Comparison of ENCODE assay signal across 8 cellular contexts in genomic region chr22:43263645-43264514, GRCh38.
A peak's percentile ranks its signal among the peaks of the same experiment; 100 is the strongest.
DNase-seq lines count a peak whose midpoint lies in the region; FAIRE-seq and TF ChIP-seq lines count a peak whose summit lies in the region.

No MANE protein-coding gene starts in this region.

- peak overlapping the region; percentile 31 for H2AFZ ChIP-seq in keratinocyte (ENCODE audit: control insufficient read depth, low read length)

- POLR2A ChIA-PET in AG04450 (lab: Yijun Ruan, JAX), result no interaction called here

- H3K4me3 ChIP-seq in AG04450 (ENCODE audit: low read depth, low read length), result no peak overlapping the region
- no peak overlapping the region for H3K4me3 ChIP-seq in keratinocyte (ENCODE audit: control insufficient read depth in 2 of 3, extremely low read depth in 1 of 3, insufficient read depth in 2 of 3, low read depth in 1 of 3, low read length in 3 of 3)

- H3K9me1 ChIP-seq in keratinocyte (ENCODE audit: control insufficient read depth, extremely low read depth, insufficient read depth, low read length), result no peaks in the 10 kb centered on the region

- H3K27ac ChIP-seq in AG04450 (ENCODE audit: low read depth, low read length) (no peak overlapping the region), keratinocyte (ENCODE audit: control insufficient read depth, insufficient read depth, low read length) (no peak overlapping the region)

- no peaks in the 10 kb centered on the region for H3K79me2 ChIP-seq in keratinocyte (ENCODE audit: control insufficient read depth, insufficient read depth, low read length)

- CTCF ChIA-PET in AG04450 (lab: Charles Lee), result interaction anchor here (0.7 to 1.8 kb wide), 2 partner anchors 10 to 33 kb away, joined by 3 to 7 read pairs; no protein-coding TSS in a partner anchor

- H3K36me3 ChIP-seq in keratinocyte (ENCODE audit: control insufficient read depth in 2 of 2, extremely low read depth in 1 of 2, insufficient read depth in 2 of 2, low read length in 2 of 2), result no peaks in the 10 kb centered on the region

- dilution Hi-C loops in keratinocyte (cut with MboI; ENCODE audit: extremely low pct_ligation_motif_present, low sequenced_read_pairs), result no loop called here

- H3K4me2 ChIP-seq in keratinocyte (ENCODE audit: control insufficient read depth, extremely low read depth, insufficient read depth, low read depth, low read length), result peak overlapping the region; percentile 69

- H3K9ac ChIP-seq in keratinocyte (ENCODE audit: control insufficient read depth, extremely low read depth, insufficient read depth, low read length), result no peak overlapping the region

- peak; percentile 15 for DNase-seq in AG04450 (ENCODE audit: low read depth, low spot score)
- DNase-seq in GM19240 (ENCODE audit: insufficient read length, low spot score), result peak; percentile 82
- peak; percentile 58 for DNase-seq in HPDE6-E6E7 (ENCODE audit: extremely low spot score)
- peak; percentile 83 for DNase-seq in SW480 (ENCODE audit: low spot score)
- DNase-seq in activated naive CD8-positive, alpha-beta T cell treated with anti-CD3 and anti-CD28 coated beads, Interleukin-2, amount 50 U/mL, for 16 hours (ENCODE audit: low read depth, low spot score), result peak; percentile 75
- no peak for DNase-seq in keratinocyte (ENCODE audit: low read depth, low spot score)
- DNase-seq in stimulated activated CD4-positive, alpha-beta T cell treated with anti-CD3 and anti-CD28 coated beads, TNF-alpha, amount 100 ng/mL, for 1 hour (ENCODE audit: low read depth in 3 of 3, low spot score in 1 of 3), result peak; percentile 56 to 79 (median 70)
- no peak for DNase-seq in NAMALWA (ENCODE audit: low spot score)

- H4K20me1 ChIP-seq in keratinocyte (ENCODE audit: control insufficient read depth, extremely low read depth, insufficient read depth, low read length), result no peaks in the 10 kb centered on the region

- H3K27me3 ChIP-seq in AG04450 (ENCODE audit: control insufficient read depth, insufficient read depth, low read length) (peaks cover 47% of the 10 kb centered on the region), keratinocyte (ENCODE audit: control insufficient read depth, extremely low read depth, insufficient read depth, low read length) (peaks cover 55% of the 10 kb centered on the region)

- no peaks in the 10 kb centered on the region for H3K9me3 ChIP-seq in AG04450 (ENCODE audit: control insufficient read depth, insufficient read depth, low read length)
- H3K9me3 ChIP-seq in keratinocyte (ENCODE audit: control insufficient read depth, low read depth, low read length), result no peaks in the 10 kb centered on the region

- TF ChIP-seq CTCF in AG04450 (IDR thresholded peaks at IDR 0.05; ENCODE audit: low read depth, low read length), result no peak
- no peak for TF ChIP-seq CTCF in keratinocyte (optimal IDR thresholded peaks at IDR 0.05 in 1 of 3, IDR thresholded peaks at IDR 0.05 in 1 of 3, conservative IDR thresholded peaks at IDR 0.05 in 1 of 3; ENCODE audit: extremely low read depth in 1 of 3, insufficient read depth in 2 of 3, low read length in 3 of 3)

- H3K4me1 ChIP-seq in keratinocyte (ENCODE audit: control insufficient read depth, extremely low read depth, insufficient read depth, low read length), result peaks cover 9% of the 10 kb centered on the region

- FAIRE-seq in keratinocyte (lab: Jason Lieb, UNC), result peak; percentile 39

Comparison
In these comparisons a context has a peak if more than half of its experiments do, and no peak if none do; other contexts are left out.
1. DNase-seq: peak in AG04450 (single experiment), GM19240 (single experiment), HPDE6-E6E7 (single experiment), SW480 (single experiment), activated naive CD8-positive, alpha-beta T cell treated with anti-CD3 and anti-CD28 coated beads, Interleukin-2, amount 50 U/mL, for 16 hours (single experiment) and stimulated activated CD4-positive, alpha-beta T cell treated with anti-CD3 and anti-CD28 coated beads, TNF-alpha, amount 100 ng/mL, for 1 hour (3 of 3); none in keratinocyte (single experiment) and NAMALWA (single experiment).